23 cellular contexts compared by ENCODE assay signal in genomic region chr4:114100288-114101031, GRCh38.
"Had no signal": no experiment of that assay in that cellular context is flagged by ENCODE, and none has a peak within 500 bp of the region (broad histone marks: within the 10 kb centered on the region; RNA-seq: fewer than 3 reads in every experiment).

No MANE protein-coding gene starts in this region.

- DNase-seq: activated B cell treated with CpG ODN at 0.5 μM for 24 hours; activated CD4-positive, alpha-beta T cell treated with anti-CD3 and anti-CD28 coated beads for 1 hour; activated CD4-positive, alpha-beta T cell treated with anti-CD3 and anti-CD28 coated beads, Interleukin-2, amount 10 ng/mL, durations not matched to agents 24 days and 14 days; activated CD4-positive, alpha-beta T cell treated with anti-CD3 and anti-CD28 coated beads, Interleukin-2, amount 50 U/mL, for 48 hours; activated CD8-positive, alpha-beta memory T cell treated with anti-CD3 and anti-CD28 coated beads, Interleukin-2, amount 10 ng/mL, durations not matched to agents 7 days and 5 days; activated effector memory CD4-positive, alpha-beta T cell treated with anti-CD3 and anti-CD28 coated beads, Interleukin-2, amount 50 U/mL, for 16 hours; activated naive CD4-positive, alpha-beta T cell treated with Interleukin-2 at 50 U/mL for 16 hours; activated T-cell treated with anti-CD3 and anti-CD28 coated beads, Interleukin-2, amount 50 U/mL, for 4 hours; amygdala; Karpas-422; NCI-H1048; NCI-H146; NCI-H187 treated with DMSO at 0.1 percent for 48 hours; NCI-H2081 treated with DMSO at 0.1 percent for 48 hours; NCI-H2171; NCI-H345; NCI-H510A; NCI-H526 treated with DMSO at 0.1 percent for 48 hours; SHP77; T-helper 17 cell; T-helper 9 cell had no signal

- ATAC-seq: activated CD8-positive, alpha-beta memory T cell treated with anti-CD3 and anti-CD28 coated beads, Interleukin-2, amount 10 ng/mL, durations not matched to agents 7 days and 5 days; activated T-cell treated with anti-CD3 and anti-CD28 coated beads, Interleukin-2, amount 50 U/mL, for 4 hours; K562; T-helper 17 cell had no signal

- H3K27me3 ChIP-seq: SJSA1 had no signal

- H3K36me3 ChIP-seq: SJSA1 had no signal

- H3K27ac ChIP-seq: SJSA1 had no signal

- H3K9me3 ChIP-seq: SJSA1 had no signal

- H3K4me3 ChIP-seq: K562, SJSA1 had no signal

- H3K4me1 ChIP-seq: SJSA1 had no signal
